In genomic region chr3:148697311-148698189, GRCh38 we compare ENCODE assay signal across 10 cellular contexts. TPM values are rescaled to one million over a fixed set of nuclear protein-coding genes. Genes with fewer than 3 reads are reported as not detected.
DNase-seq lines count a peak whose midpoint lies in the region; ATAC-seq, FAIRE-seq and TF ChIP-seq lines count a peak whose summit lies in the region.
"Had no signal": no experiment of that assay in that cellular context is flagged by ENCODE, and none has a peak within 500 bp of the region (broad histone marks: within the 10 kb centered on the region; RNA-seq: fewer than 3 reads in every experiment).

TSS of gene AGTR1 (plus strand) at chr3:148697903. CDS start at chr3:148741036, 43,133 bp downstream.

- peaks cover 3% of the 10 kb centered on the region for H3K9me3 Mint-ChIP-seq in Calu3 (ENCODE audit: low read depth, unreplicated experiment)

- ATAC-seq in Right ventricle myocardium inferior (peak; percentile 89), pancreas (peak; percentile 83 to 90 (median 88)), GM19324 (IDR thresholded peaks at IDR 0.05; ENCODE audit: low FRiP score, unreplicated experiment) (no peak)
- ATAC-seq: K562 had no signal

- H3K27me3 Mint-ChIP-seq in Calu3 (ENCODE audit: unreplicated experiment) = peaks cover 15% of the 10 kb centered on the region

- CTCF ChIA-PET in Calu3 (lab: Charles Lee) = interaction anchor here (0.5 kb wide), 1 partner anchor 100 kb away, joined by 4 read pairs; no protein-coding TSS in a partner anchor

- no peaks in the 10 kb centered on the region for H3K9me3 ChIP-seq in pancreas

- peak; percentile 56 for DNase-seq in Calu3
- DNase-seq in SK-MEL-5 (ENCODE audit: low read depth, low spot score) = peak; percentile 27
- DNase-seq in Right ventricle myocardium inferior (ENCODE audit: missing footprints) = peak; percentile 86
- DNase-seq in pancreas = peak; percentile 34 to 79 (median 50)
- DNase-seq in GM19240 (ENCODE audit: insufficient read length, low spot score) = no peak
- no peak for DNase-seq in superior temporal gyrus (ENCODE audit: extremely low spot score)
- DNase-seq in stimulated activated CD4-positive, alpha-beta T cell treated with anti-CD3 and anti-CD28 coated beads, Interleukin-2, amount 100 ng/mL, for 24 hours = no peak

- no peaks in the 10 kb centered on the region for H3K27me3 ChIP-seq in pancreas

- peak; percentile 47 for FAIRE-seq in pancreas (lab: Jason Lieb, UNC)
- FAIRE-seq: K562 had no signal

- H3K4me3 Mint-ChIP-seq in Calu3 (ENCODE audit: low read depth, unreplicated experiment) = peak within 1 kb of the TSS; percentile 79
- H3K4me3 Mint-ChIP-seq: activated naive CD4-positive, alpha-beta T cell treated with anti-CD3 and anti-CD28 coated beads, Interleukin-2, amount 50 U/mL, for 24 hours had no signal

- no peak within 1 kb of the TSS for H3K27ac ChIP-seq in pancreas

- BruUV-seq in Calu3 (replicated peaks; lab: Mats Ljungman, UMichigan) = no TSS peak

- H3K36me3 ChIP-seq in pancreas = no peaks in the 10 kb centered on the region

- WGBS in pancreas, 2 donors = 2 to 3% methylated on average over 61 of the region's 61 CpGs

- intact Hi-C loops in Calu3 (cut with micrococcal nuclease; ENCODE audit: unreplicated experiment) (no loop called here), Right ventricle myocardium inferior (cut with DNase I) (loop anchor here (10.0 kb wide), 1 partner anchor 53 kb away; no protein-coding TSS in a partner anchor), pancreas (cut with DNase I) (no loop called here)

- TF ChIP-seq CTCF in Calu3 (IDR thresholded peaks at IDR 0.05; ENCODE audit: unreplicated experiment) (no peak), pancreas (IDR thresholded peaks at IDR 0.05) (no peak)

- H3K4me1 ChIP-seq in pancreas = no peaks in the 10 kb centered on the region

- H3K4me1 Mint-ChIP-seq in Calu3 (ENCODE audit: low read depth, unreplicated experiment) = peaks cover 8% of the 10 kb centered on the region
- H3K4me1 Mint-ChIP-seq: activated naive CD4-positive, alpha-beta T cell treated with anti-CD3 and anti-CD28 coated beads, Interleukin-2, amount 50 U/mL, for 24 hours had no signal

- H3K27ac Mint-ChIP-seq in Calu3 (ENCODE audit: unreplicated experiment) = no peak within 1 kb of the TSS
- H3K27ac Mint-ChIP-seq: activated naive CD4-positive, alpha-beta T cell treated with anti-CD3 and anti-CD28 coated beads, Interleukin-2, amount 50 U/mL, for 24 hours had no signal

- H3K36me3 Mint-ChIP-seq in Calu3 (ENCODE audit: insufficient read depth, unreplicated experiment) = peaks cover 5% of the 10 kb centered on the region

- in situ Hi-C loops in SK-MEL-5 (cut with HindIII; ENCODE audit: low pct_unique_long_range_greater_than_20kb, low sequenced_read_pairs) = no loop called here

- H3K4me3 ChIP-seq in pancreas = peak within 1 kb of the TSS; percentile 22 to 60 (median 44)
- H3K4me3 ChIP-seq: K562 had no signal

RNA-seq across cellular contexts. Expression of gene AGTR1, which starts in this region (rescaled TPM):
- total RNA-seq in Calu3 (2022) = 0.20 TPM in 1 of 2 replicates, not detected in the other
- total RNA-seq in SK-MEL-5 (2014; rRNA removed; shearing (Covaris generic)) = 0.08 and 0.13 TPM in 2 replicates
- 0.13 TPM in 1 of 2 replicates, not detected in the other for polyA plus RNA-seq in SK-MEL-5 (2015; cell fraction: cytosol; rRNA removed)
- polyA plus RNA-seq in SK-MEL-5 (2015; cell fraction: nucleus; rRNA removed) = not detected in 2 replicates
- total RNA-seq in Right ventricle myocardium inferior = 2.2 TPM
- total RNA-seq in pancreas = 1 to 10 TPM in 1 of 6 donors, under 1 TPM in 5; 0.56 to 2.4 (median 0.72) TPM
- 1 to 10 TPM; 1.5 to 2.6 TPM for polyA plus RNA-seq in pancreas
- total RNA-seq: K562 had no signal
- polyA plus RNA-seq: K562 had no signal

Comparison
In these comparisons a context has a peak if more than half of its experiments do, and no peak if none do; other contexts are left out.
1. Peak in DNase-seq in Calu3; RNA of the gene not detected or under 1 TPM.
2. Peak in DNase-seq in SK-MEL-5; RNA of the gene not detected or under 1 TPM.
3. DNase-seq: peak in Right ventricle myocardium inferior (single experiment) and pancreas (6 of 6); none in GM19240 (single experiment), superior temporal gyrus (single experiment) and stimulated activated CD4-positive, alpha-beta T cell treated with anti-CD3 and anti-CD28 coated beads, Interleukin-2, amount 100 ng/mL, for 24 hours (0 of 2).